Comparison of ENCODE assay signal across 1 cellular context in genomic region chr15:98523912-98524255, GRCh38.
TF ChIP-seq lines count a peak whose summit lies in the region.

No MANE protein-coding gene starts in this region.

TF ChIP-seq in H1, 55 proteins besides CTCF, POLR2A, EP300 and RAD21 (continued from another document):
- TF ChIP-seq CHD7 (IDR thresholded peaks at IDR 0.05; ENCODE audit: insufficient replicate concordance, low read length) (no peak), RNF2 (IDR thresholded peaks at IDR 0.05; ENCODE audit: borderline replicate concordance, low read depth, low read length, missing control alignments, poor library complexity, severe bottlenecking) (no peak), CEBPB (IDR thresholded peaks at IDR 0.05; ENCODE audit: low read depth, low read length) (no peak), TEAD4 (IDR thresholded peaks at IDR 0.05; ENCODE audit: low read depth, low read length) (no peak)
